In genomic region chr10:87850742-87851205, GRCh38 we compare ENCODE assay signal across 8 cellular contexts. TPM values are rescaled to one million over a fixed set of nuclear protein-coding genes. Genes with fewer than 3 reads are reported as not detected.
DNase-seq lines count a peak whose midpoint lies in the region; ATAC-seq, FAIRE-seq and TF ChIP-seq lines count a peak whose summit lies in the region.

No MANE protein-coding gene starts in this region.

- H3K4me2 ChIP-seq in A549: peak overlapping the region; percentile 29; the same call in 1 of the 3 replicates

- 32% methylated on average over 5 of the region's 5 CpGs for WGBS in A549 (ENCODE audit: missing lambda C conversion rate)

- peak; percentile 70 for FAIRE-seq in A549 (lab: Jason Lieb, UNC)

- H3K36me3 ChIP-seq in lower lobe of right lung: no peaks in the 10 kb centered on the region

- CTCF ChIA-PET in A549 (lab: Yijun Ruan, JAX): interaction anchor here (0.7 to 4.6 kb wide), 20 partner anchors 9 to 706 kb away, joined by 3 to 39 read pairs (median 5); partner anchors contain the start of gene ATAD1

- POLR2A ChIA-PET in A549 (lab: Yijun Ruan, JAX): interaction anchor here (0.7 to 2.7 kb wide), 3 partner anchors 9 to 33 kb away, joined by 3 to 15 read pairs (median 3); partner anchors contain the start of genes ATAD1, KLLN and PTEN

- no peak for TF ChIP-seq POLR2A in A549 (IDR thresholded peaks at IDR 0.05; ENCODE audit: low read length)

- H3K9me3 ChIP-seq in A549 (no peaks in the 10 kb centered on the region), lower lobe of right lung (no peaks in the 10 kb centered on the region)

- ATAC-seq in A549 (peak; percentile 89 to 92), lower lobe of right lung (peak; percentile 83 to 94), GM18909 (IDR thresholded peaks at IDR 0.05; ENCODE audit: poor library complexity, unreplicated experiment) (no peak)
- ATAC-seq in stimulated activated naive CD8-positive, alpha-beta T cell treated with anti-CD3 and anti-CD28 coated beads, Interleukin-15, Interleukin-2, amounts not matched to agents 100 U/mL and 50 U/mL, for 24 hours: peak; percentile 81

- peak; percentile 82 to 87 for TF ChIP-seq RAD21 in A549 (conservative IDR thresholded peaks at IDR 0.05 in 1 of 2, IDR thresholded peaks at IDR 0.05 in 1 of 2)

- DNase-seq in A549 (ENCODE audit: low read depth in 1 of 2, low spot score in 1 of 2): peak; percentile 63 to 83
- DNase-seq in NCI-H1694 treated with DMSO at 0.1 percent for 48 hours (lab: John Stamatoyannopoulos, UW): peak; percentile 56
- DNase-seq in activated CD4-positive, CD25-positive, alpha-beta regulatory T cell treated with anti-CD3 and anti-CD28 coated beads, Interleukin-2, amount 50 U/mL, for 16 hours (ENCODE audit: low read depth, low spot score): peak; percentile 23
- no peak for DNase-seq in coronary artery (ENCODE audit: low spot score)
- peak; percentile 55 for DNase-seq in lower lobe of right lung
- DNase-seq in stimulated activated naive CD8-positive, alpha-beta T cell treated with anti-CD3 and anti-CD28 coated beads, Interleukin-15, Interleukin-2, amounts not matched to agents 100 U/mL and 50 U/mL, for 24 hours: peak; percentile 56

- H3K4me3 ChIP-seq in A549: no peak overlapping the region
- H3K4me3 ChIP-seq in coronary artery: no peak overlapping the region
- H3K4me3 ChIP-seq in lower lobe of right lung: no peak overlapping the region

- H3K27ac ChIP-seq in A549: peak overlapping the region in 1 of 2 experiments; percentile 58; a peak in 3 of 6 replicates
- H3K27ac ChIP-seq in coronary artery: no peak overlapping the region
- no peak overlapping the region for H3K27ac ChIP-seq in lower lobe of right lung

- TF ChIP-seq EP300 in A549 (IDR thresholded peaks at IDR 0.05): no peak

- H3K4me1 ChIP-seq in A549 (peaks cover 29% of the 10 kb centered on the region), lower lobe of right lung (no peaks in the 10 kb centered on the region)

- intact Hi-C loops in lower lobe of right lung (cut with DNase I): no loop called here

- peak; percentile 64 for TF ChIP-seq CTCF in A549 (IDR thresholded peaks at IDR 0.05)
- TF ChIP-seq CTCF in GM12874 (IDR thresholded peaks at IDR 0.05; ENCODE audit: insufficient read depth, low read depth, low read length): peak; percentile 40; the same call in 1 of the 2 replicates
- TF ChIP-seq CTCF in coronary artery (IDR thresholded peaks at IDR 0.05): peak; percentile 59
- TF ChIP-seq CTCF in lower lobe of right lung (IDR thresholded peaks at IDR 0.05): peak; percentile 71

- H3K27me3 ChIP-seq in lower lobe of right lung (ENCODE audit: low read depth): no peaks in the 10 kb centered on the region

TF ChIP-seq in A549, 52 proteins besides CTCF, POLR2A, EP300 and RAD21:
- TF ChIP-seq HOXB13 (CRISPR knock-in tag; IDR thresholded peaks at IDR 0.05; ENCODE audit: low read depth): no peak
- TF ChIP-seq JUNB (IDR thresholded peaks at IDR 0.05): no peak
- TF ChIP-seq HDAC2 (IDR thresholded peaks at IDR 0.05): no peak
- TF ChIP-seq MAZ (IDR thresholded peaks at IDR 0.05; ENCODE audit: borderline replicate concordance, low read depth, low read length): no peak
- peak; percentile 75 for TF ChIP-seq SMC3 (IDR thresholded peaks at IDR 0.05)
- TF ChIP-seq KDM1A (IDR thresholded peaks at IDR 0.05; ENCODE audit: low read depth): no peak
- TF ChIP-seq MAX (IDR thresholded peaks at IDR 0.05): peak; percentile 57; the same call in 1 of the 2 replicates
- TF ChIP-seq FOXS1 (CRISPR knock-in tag; IDR thresholded peaks at IDR 0.05): 0 out of 2 replicates have a peak, but pooled peaks have one; percentile 28
- no peak for TF ChIP-seq CHD2 (IDR thresholded peaks at IDR 0.05; ENCODE audit: low read length, partially characterized antibody)
- TF ChIP-seq KDM5A (IDR thresholded peaks at IDR 0.05): no peak
- no peak for TF ChIP-seq SREBF2 (IDR thresholded peaks at IDR 0.05)
TF ChIP-seq in A549: peak in this region for 3.

RNA-seq across cellular contexts. Expression of gene KLLN, which starts 12.6 kb away (rescaled TPM):
- 0.44 and 0.58 TPM in 2 replicates for polyA plus RNA-seq in A549 (2011; rRNA removed)
- polyA plus RNA-seq in A549 (2012; cell fraction: cytosol; rRNA removed): 0.22 and 0.26 TPM in 2 replicates
- 0.26 and 0.28 TPM in 2 replicates for polyA plus RNA-seq in A549 (2012; cell fraction: nucleus; rRNA removed)
- 0.55 to 0.71 TPM (median 0.57 TPM) in 3 replicates for polyA plus RNA-seq in A549 (2017; fragmentation: RNase III; extraction: RNeasy Plus Mini Kit Qiagen cat#74134 plus additional on column Dnase treatment)
- polyA minus RNA-seq in A549 (2011; rRNA and poly(A)+ RNA removed): 0.78 and 0.83 TPM in 2 replicates
- total RNA-seq in lower lobe of right lung: 0.71 TPM

RNA-seq across cellular contexts. Expression of gene PTEN, which starts 12.7 kb away (rescaled TPM):
- polyA plus RNA-seq in A549 (2011; rRNA removed) (51.9 and 58.3 TPM in 2 replicates), A549 (2017; fragmentation: RNase III; extraction: RNeasy Plus Mini Kit Qiagen cat#74134 plus additional on column Dnase treatment) (33.6 to 39.5 TPM (median 36.6 TPM) in 3 replicates)
- 7.3 and 8.5 TPM in 2 replicates for polyA plus RNA-seq in A549 (2012; cell fraction: cytosol; rRNA removed)
- polyA plus RNA-seq in A549 (2012; cell fraction: nucleus; rRNA removed): 3.7 and 5.2 TPM in 2 replicates
- polyA minus RNA-seq in A549 (2011; rRNA and poly(A)+ RNA removed): 37.1 and 53.1 TPM in 2 replicates
- total RNA-seq in lower lobe of right lung: 101 TPM

RNA-seq across cellular contexts. Expression of gene ATAD1, which starts 32.7 kb away (rescaled TPM):
- polyA plus RNA-seq in A549 (2011; rRNA removed) (66.7 and 94.8 TPM in 2 replicates), A549 (2017; fragmentation: RNase III; extraction: RNeasy Plus Mini Kit Qiagen cat#74134 plus additional on column Dnase treatment) (30.0 to 32.3 TPM (median 32.3 TPM) in 3 replicates)
- 8.4 and 8.8 TPM in 2 replicates for polyA plus RNA-seq in A549 (2012; cell fraction: cytosol; rRNA removed)
- 4.7 and 8.5 TPM in 2 replicates for polyA plus RNA-seq in A549 (2012; cell fraction: nucleus; rRNA removed)
- 22.9 and 25.5 TPM in 2 replicates for polyA minus RNA-seq in A549 (2011; rRNA and poly(A)+ RNA removed)
- total RNA-seq in lower lobe of right lung: 51.2 TPM
